In the genomic region with DNA sequence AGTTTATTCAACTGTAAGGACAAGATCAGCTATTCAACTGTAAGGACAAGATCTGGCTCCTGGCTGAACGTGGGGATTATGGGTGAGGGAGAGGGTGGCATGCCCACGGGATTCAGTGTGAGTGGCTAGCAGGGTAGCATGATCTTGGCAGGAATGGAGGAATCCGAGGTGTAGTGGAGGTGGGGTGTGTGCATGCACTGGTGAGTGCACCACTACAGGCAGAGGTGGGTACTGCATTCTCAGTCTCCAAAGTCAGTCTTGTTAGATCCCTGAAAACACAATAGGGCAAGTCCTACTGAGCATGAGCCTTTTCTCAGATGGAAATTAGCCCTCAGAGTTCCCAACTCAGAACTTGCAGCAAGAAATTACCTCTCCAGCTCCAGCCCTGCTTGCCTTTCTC, we compare ENCODE assay signal across 9 cellular contexts. TPM values are rescaled to one million over a fixed set of nuclear protein-coding genes. Genes with fewer than 3 reads are reported as not detected.
A peak's percentile ranks its signal among the peaks of the same experiment; 100 is the strongest.
DNase-seq lines count a peak whose midpoint lies in the region; ATAC-seq and TF ChIP-seq lines count a peak whose summit lies in the region.
"Had no signal": no experiment of that assay in that cellular context is flagged by ENCODE, and none has a peak within 500 bp of the region (broad histone marks: within the 10 kb centered on the region; RNA-seq: fewer than 3 reads in every experiment).

No MANE protein-coding gene starts in this region.

- H3K4me2 ChIP-seq in MM.1S (ENCODE audit: low read depth, low read length) = no peak overlapping the region

- peak; percentile 55 for ATAC-seq in GM21717 (IDR thresholded peaks at IDR 0.05; ENCODE audit: unreplicated experiment)
- ATAC-seq in mucosa of descending colon = peak; percentile 62

- H3K9ac ChIP-seq in MM.1S (ENCODE audit: low read length) = no peak overlapping the region

- peak; percentile 66 for TF ChIP-seq CTCF in MM.1S (IDR thresholded peaks at IDR 0.05; ENCODE audit: low read length)
- TF ChIP-seq CTCF in adrenal gland (IDR thresholded peaks at IDR 0.05) = peak; percentile 9 to 41 (median 28)
- TF ChIP-seq CTCF in mucosa of descending colon (IDR thresholded peaks at IDR 0.05) = no peak
- TF ChIP-seq CTCF in thyroid gland (IDR thresholded peaks at IDR 0.05) = peak in 1 of 6 experiments; percentile 24

- H3K9me2 ChIP-seq in MM.1S (replicated peaks; ENCODE audit: insufficient read depth, low read length) = no peaks in the 10 kb centered on the region

- no peaks in the 10 kb centered on the region for H3K27me3 ChIP-seq in MM.1S (replicated peaks; ENCODE audit: insufficient read depth, low read length)
- H3K27me3 ChIP-seq in adrenal gland = peaks cover 4% of the 10 kb centered on the region
- H3K27me3 ChIP-seq in thyroid gland = no peaks in the 10 kb centered on the region

- no peaks in the 10 kb centered on the region for H3F3A ChIP-seq in MM.1S (ENCODE audit: insufficient read depth, low read length)

- no peak overlapping the region for H2AFZ ChIP-seq in MM.1S (ENCODE audit: low read length)

- no peaks in the 10 kb centered on the region for H3K79me2 ChIP-seq in MM.1S (ENCODE audit: low read length)

- intact Hi-C loops in adrenal gland (cut with DNase I) = no loop called here
- intact Hi-C loops in mucosa of descending colon (cut with DNase I, micrococcal nuclease) = no loop called here
- intact Hi-C loops in thyroid gland (cut with DNase I) = no loop called here

- no peak overlapping the region for H3K4me3 ChIP-seq in MM.1S (ENCODE audit: low read length)
- H3K4me3 ChIP-seq in adrenal gland = no peak overlapping the region
- H3K4me3 ChIP-seq in mucosa of descending colon = no peak overlapping the region
- H3K4me3 ChIP-seq in thyroid gland (replicated peaks in 1 of 3) = no peak overlapping the region

- no peaks in the 10 kb centered on the region for H4K20me1 ChIP-seq in MM.1S (ENCODE audit: insufficient read depth, low read length)

- peaks cover 12% of the 10 kb centered on the region for H3K4me1 ChIP-seq in MM.1S (ENCODE audit: low read length)
- no peaks in the 10 kb centered on the region for H3K4me1 ChIP-seq in adrenal gland (replicated peaks in 1 of 2)
- H3K4me1 ChIP-seq in mucosa of descending colon (ENCODE audit: low read depth) = no peaks in the 10 kb centered on the region
- H3K4me1 ChIP-seq in thyroid gland = peaks cover 0 to 4% of the 10 kb centered on the region in 2 donors

- peak; percentile 73 for DNase-seq in ELF-1 (ENCODE audit: low read depth, low spot score)
- peak; percentile 24 for DNase-seq in MM.1S
- peak in 3 of 7 donors; percentile 17 to 37 (median 32) for DNase-seq in adrenal gland
- peak in 1 of 3 donors; percentile 46 for DNase-seq in mucosa of descending colon
- DNase-seq in thyroid gland = no peak
- DNase-seq in globus pallidus (ENCODE audit: low spot score) = no peak
- DNase-seq in NCI-H1417 treated with DMSO at 0.1 percent for 48 hours (lab: John Stamatoyannopoulos, UW) = no peak

- H3K9me3 ChIP-seq in MM.1S (replicated peaks; ENCODE audit: insufficient read depth, low read length) (no peaks in the 10 kb centered on the region), adrenal gland (replicated peaks in 1 of 3) (no peaks in the 10 kb centered on the region), mucosa of descending colon (no peaks in the 10 kb centered on the region), thyroid gland (no peaks in the 10 kb centered on the region)

- 50 to 58% (median 52%) methylated on average over 3 of the region's 3 CpGs for WGBS in adrenal gland, 4 donors
- 34 to 38% methylated on average over 3 of the region's 3 CpGs for WGBS in thyroid gland, 2 donors

- H3K27ac ChIP-seq in MM.1S (ENCODE audit: low read length) (no peak overlapping the region), adrenal gland (no peak overlapping the region), thyroid gland (no peak overlapping the region)

- no peaks in the 10 kb centered on the region for H3K36me3 ChIP-seq in MM.1S (replicated peaks; ENCODE audit: insufficient read depth, low read length)
- H3K36me3 ChIP-seq in adrenal gland (replicated peaks in 1 of 2) = no peaks in the 10 kb centered on the region
- H3K36me3 ChIP-seq in mucosa of descending colon (ENCODE audit: low read depth) = no peaks in the 10 kb centered on the region
- H3K36me3 ChIP-seq in thyroid gland = no peaks in the 10 kb centered on the region

- TF ChIP-seq POLR2A in adrenal gland (IDR thresholded peaks at IDR 0.05) (no peak), thyroid gland (IDR thresholded peaks at IDR 0.05) (no peak)

RNA-seq across cellular contexts. Expression of a gene that starts 32.2 kb away (rescaled TPM):
- total RNA-seq in adrenal gland = not detected
- not detected for polyA plus RNA-seq in adrenal gland
- total RNA-seq in mucosa of descending colon = not detected
- not detected for total RNA-seq in thyroid gland
- total RNA-seq: T-cell had no signal

RNA-seq across cellular contexts. Expression of a gene that starts 45.7 kb away (rescaled TPM):
- total RNA-seq in adrenal gland (not detected), mucosa of descending colon (not detected), thyroid gland (not detected)
- polyA plus RNA-seq in adrenal gland = not detected
- total RNA-seq: T-cell had no signal

Comparison
In these comparisons a context has a peak if more than half of its experiments do, and no peak if none do; other contexts are left out.
1. DNase-seq: peak in ELF-1 (single experiment) and MM.1S (single experiment); none in thyroid gland (0 of 2), globus pallidus (single experiment) and NCI-H1417 treated with DMSO at 0.1 percent for 48 hours (single experiment).